ENCODE assay signal across 1 cellular context in genomic region chr16:30439720-30440348, GRCh38.
A peak's percentile ranks its signal among the peaks of the same experiment; 100 is the strongest.
TF ChIP-seq lines count a peak whose summit lies in the region.

No MANE protein-coding gene starts in this region.

TF ChIP-seq in K562, 482 proteins besides CTCF, POLR2A, EP300 and RAD21:
- peak; percentile 53; the same call in 1 of the 2 replicates for TF ChIP-seq ZNF121 (CRISPR knock-in tag; conservative IDR thresholded peaks at IDR 0.05)
- no peak for TF ChIP-seq ZNF197 (CRISPR knock-in tag; IDR thresholded peaks at IDR 0.05; ENCODE audit: low read depth)
- TF ChIP-seq SRSF9 (IDR thresholded peaks at IDR 0.05; ENCODE audit: borderline replicate concordance, low read depth, low read length), result no peak
- TF ChIP-seq HMGN3 (IDR thresholded peaks at IDR 0.05; ENCODE audit: borderline replicate concordance, extremely low read depth, insufficient read length, low read depth, low read length), result no peak
